Comparison of ENCODE assay signal across 8 cellular contexts in the genomic region with DNA sequence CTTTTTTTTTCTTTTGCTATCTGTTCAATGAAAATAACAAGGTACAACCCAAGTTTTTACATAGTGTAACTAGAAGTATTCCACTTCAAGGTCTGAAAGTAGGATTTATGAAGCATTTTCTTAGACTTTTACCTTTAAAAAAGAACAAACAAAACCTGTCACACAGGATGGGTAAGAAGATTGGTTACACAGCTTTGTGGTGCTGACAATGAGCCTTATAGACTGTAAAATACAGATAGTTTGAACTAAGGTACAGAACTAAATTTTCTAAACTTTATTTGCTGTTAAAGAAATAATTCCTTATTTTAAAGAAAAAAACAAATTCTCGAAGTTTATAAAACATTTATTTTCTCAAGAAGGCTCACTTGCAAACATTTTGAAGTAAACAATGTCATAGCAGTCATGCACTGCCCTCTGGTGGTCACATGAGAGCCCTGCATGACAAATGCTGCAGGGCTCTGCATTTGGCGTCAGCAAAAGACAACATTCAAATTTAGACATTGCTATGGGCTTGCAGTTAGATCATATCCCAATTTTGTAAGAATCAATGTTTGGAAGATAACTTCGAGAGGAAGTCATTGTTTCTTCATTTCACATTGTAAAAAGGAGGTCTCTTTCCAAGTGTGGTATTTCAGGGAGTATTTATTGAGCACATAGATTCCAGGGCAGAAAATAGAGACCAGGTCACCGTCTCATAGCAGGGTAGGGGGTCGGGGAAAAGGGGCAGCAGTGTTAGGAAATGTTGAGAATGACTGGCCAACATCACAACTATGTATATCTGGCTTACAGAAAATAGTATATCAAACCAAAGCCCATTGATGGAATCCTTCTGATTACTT.
A peak's percentile ranks its signal among the peaks of the same experiment; 100 is the strongest.
DNase-seq lines count a peak whose midpoint lies in the region; ATAC-seq, FAIRE-seq and TF ChIP-seq lines count a peak whose summit lies in the region.

No MANE protein-coding gene starts in this region.

- no peak overlapping the region for H3K4me3 Mint-ChIP-seq in T-cell

- DNase-seq in NK-92 treated with Interleukin-12 subunit alpha and Interleukin-12 subunit beta, amount 100 ng/mL, for 24 hours (lab: John Stamatoyannopoulos, UW): peak; percentile 26
- no peak for DNase-seq in NK-92 (lab: John Stamatoyannopoulos, UW; ENCODE audit: unreplicated experiment)
- peak; percentile 33 for DNase-seq in HuH-7 (ENCODE audit: low spot score)
- DNase-seq in T-cell: peak in 25 of 34 experiments; percentile 4 to 40 (median 24)
- peak; percentile 67 to 70 for DNase-seq in cardiac fibroblast (ENCODE audit: low read depth in 2 of 2)
- peak; percentile 35 for DNase-seq in HepG2 (ENCODE audit: low spot score)
- peak; percentile 66 for DNase-seq in stimulated activated CD8-positive, alpha-beta memory T cell treated with anti-CD3 and anti-CD28 coated beads, Interleukin-4, amount 100 ng/mL, for 48 hours

- intact Hi-C loops in HepG2 (cut with micrococcal nuclease; ENCODE audit: unreplicated experiment): loop anchor here (1.0 kb wide), 1 partner anchor 25 kb away; no protein-coding TSS in a partner anchor

- peaks cover 2 to 3% of the 10 kb centered on the region in 2 donors for H3K27me3 Mint-ChIP-seq in T-cell

- peaks cover 32% of the 10 kb centered on the region for H3K9me3 ChIP-seq in HepG2 (ENCODE audit: low read length)

- 0 out of 2 replicates have a peak, but pooled peaks have one; percentile 12 for TF ChIP-seq RAD21 in HepG2 (CRISPR knock-in tag; IDR thresholded peaks at IDR 0.05)

- 10% methylated on average over 5 of the region's 5 CpGs for WGBS in HepG2 (ENCODE audit: low lambda C conversion rate)

- no peaks in the 10 kb centered on the region for H3K36me3 ChIP-seq in HepG2 (replicated peaks in 1 of 2; ENCODE audit: control insufficient read depth in 1 of 2, insufficient read depth in 2 of 2, low read length in 2 of 2)

- no peak overlapping the region for H3K9ac ChIP-seq in HepG2 (ENCODE audit: insufficient read depth, low read depth, low read length)

- in situ Hi-C loops in HepG2 (cut with HindIII; ENCODE audit: extremely low pct_ligation_motif_present, low pct_unique_long_range_greater_than_20kb): no loop called here

- POLR2A ChIA-PET in T-cell (lab: Charles Lee) (interaction anchor here in 1 of 2 donors (0.6 kb wide), 1 partner anchor 1627 kb away, joined by 11 read pairs; no protein-coding TSS in a partner anchor), HepG2 (lab: Yijun Ruan, JAX) (no interaction called here)

- H3K79me2 ChIP-seq in HepG2 (ENCODE audit: insufficient read depth, low read length): no peaks in the 10 kb centered on the region

- CTCF ChIA-PET in T-cell (lab: Charles Lee) (interaction anchor here (0.5 to 1.2 kb wide), 2 partner anchors 23 to 30 kb away, joined by 4 to 5 read pairs; no protein-coding TSS in a partner anchor), HepG2 (lab: Yijun Ruan, JAX; ENCODE audit: low intra/inter-chr PET ratio, low total read pairs) (interaction anchor here (2.7 kb wide), 1 partner anchor 25 kb away, joined by 34 read pairs; no protein-coding TSS in a partner anchor)

- no peak overlapping the region for H3K4me3 ChIP-seq in cardiac fibroblast (replicated peaks in 1 of 2; ENCODE audit: low read depth in 2 of 2, low read length in 2 of 2)
- H3K4me3 ChIP-seq in HepG2 (replicated peaks in 1 of 3; ENCODE audit: insufficient read depth in 1 of 3, low read depth in 2 of 3, low read length in 3 of 3): no peak overlapping the region

- FAIRE-seq in HepG2 (lab: Jason Lieb, UNC): peak; percentile 43

- peaks cover 0 to 18% (median 17%) of the 10 kb centered on the region in 3 donors for H3K9me3 Mint-ChIP-seq in T-cell

- no peak overlapping the region for H3K4me2 ChIP-seq in HepG2 (ENCODE audit: low read depth, low read length)

- no peak overlapping the region for H2AFZ ChIP-seq in HepG2 (ENCODE audit: low read length)

- H3K4me1 ChIP-seq in HepG2 (ENCODE audit: insufficient read depth, low read length): no peaks in the 10 kb centered on the region

- ATAC-seq in GM21576 (IDR thresholded peaks at IDR 0.05; ENCODE audit: unreplicated experiment): peak; percentile 85
- no peak for ATAC-seq in T-cell (replicated peaks in 1 of 4)
- peak; percentile 62 for ATAC-seq in HepG2

- TF ChIP-seq CTCF in cardiac fibroblast (IDR thresholded peaks at IDR 0.05; ENCODE audit: low read depth, low read length) (peak; percentile 94), HepG2 (CRISPR knock-in tag; IDR thresholded peaks at IDR 0.05) (peak; percentile 68)

- no peaks in the 10 kb centered on the region for H3K27me3 ChIP-seq in HepG2 (ENCODE audit: control insufficient read depth in 1 of 2, insufficient read depth in 2 of 2, low read length in 2 of 2)

- no peak overlapping the region for H3K27ac ChIP-seq in HepG2 (ENCODE audit: extremely low read length, insufficient read depth, low read length)

- no peaks in the 10 kb centered on the region for H3K36me3 Mint-ChIP-seq in T-cell

- H3K4me1 Mint-ChIP-seq in T-cell: no peaks in the 10 kb centered on the region

- TF ChIP-seq EP300 in HepG2 (IDR thresholded peaks at IDR 0.05; ENCODE audit: low read depth in 2 of 2, low read length in 2 of 2) (no peak), HepG2 (CRISPR knock-in tag; IDR thresholded peaks at IDR 0.05; ENCODE audit: borderline replicate concordance) (no peak)

- BruUV-seq in HepG2 (replicated peaks; lab: Mats Ljungman, UMichigan): no TSS peak

- H3K27ac Mint-ChIP-seq in T-cell: no peak overlapping the region

- H4K20me1 ChIP-seq in HepG2 (ENCODE audit: insufficient read depth, low read length): no peaks in the 10 kb centered on the region

- TF ChIP-seq POLR2A in HepG2 (IDR thresholded peaks at IDR 0.05; ENCODE audit: insufficient read depth in 1 of 2, low read depth in 2 of 2, low read length in 2 of 2): no peak

TF ChIP-seq in HepG2, 621 proteins besides CTCF, POLR2A, EP300 and RAD21:
- TF ChIP-seq SMC3 (IDR thresholded peaks at IDR 0.05; ENCODE audit: low read length) (peak; percentile 70), DRAP1 (CRISPR knock-in tag; IDR thresholded peaks at IDR 0.05) (no peak), AKAP8 (CRISPR knock-in tag; IDR thresholded peaks at IDR 0.05) (no peak), ZSCAN30 (CRISPR knock-in tag; IDR thresholded peaks at IDR 0.05) (no peak), FOXK2 (IDR thresholded peaks at IDR 0.05) (no peak), HNRNPK (IDR thresholded peaks at IDR 0.05; ENCODE audit: low read depth, low read length, poor library complexity, severe bottlenecking) (no peak), SNAPC5 (CRISPR knock-in tag; IDR thresholded peaks at IDR 0.05; ENCODE audit: borderline replicate concordance) (no peak), STAG1 (CRISPR knock-in tag; IDR thresholded peaks at IDR 0.05) (peak; percentile 67), ZNF597 (CRISPR knock-in tag; IDR thresholded peaks at IDR 0.05) (no peak)
- TF ChIP-seq, protein P1, sequence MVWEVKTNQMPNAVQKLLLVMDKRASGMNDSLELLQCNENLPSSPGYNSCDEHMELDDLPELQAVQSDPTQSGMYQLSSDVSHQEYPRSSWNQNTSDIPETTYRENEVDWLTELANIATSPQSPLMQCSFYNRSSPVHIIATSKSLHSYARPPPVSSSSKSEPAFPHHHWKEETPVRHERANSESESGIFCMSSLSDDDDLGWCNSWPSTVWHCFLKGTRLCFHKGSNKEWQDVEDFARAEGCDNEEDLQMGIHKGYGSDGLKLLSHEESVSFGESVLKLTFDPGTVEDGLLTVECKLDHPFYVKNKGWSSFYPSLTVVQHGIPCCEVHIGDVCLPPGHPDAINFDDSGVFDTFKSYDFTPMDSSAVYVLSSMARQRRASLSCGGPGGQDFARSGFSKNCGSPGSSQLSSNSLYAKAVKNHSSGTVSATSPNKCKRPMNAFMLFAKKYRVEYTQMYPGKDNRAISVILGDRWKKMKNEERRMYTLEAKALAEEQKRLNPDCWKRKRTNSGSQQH (CRISPR knock-in tag; IDR thresholded peaks at IDR 0.05; ENCODE audit: low read depth): no peak
- TF ChIP-seq, protein P2, sequence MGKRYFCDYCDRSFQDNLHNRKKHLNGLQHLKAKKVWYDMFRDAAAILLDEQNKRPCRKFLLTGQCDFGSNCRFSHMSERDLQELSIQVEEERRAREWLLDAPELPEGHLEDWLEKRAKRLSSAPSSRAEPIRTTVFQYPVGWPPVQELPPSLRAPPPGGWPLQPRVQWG (CRISPR knock-in tag; IDR thresholded peaks at IDR 0.05; ENCODE audit: borderline replicate concordance, low read depth): no peak
- TF ChIP-seq, protein P3, sequence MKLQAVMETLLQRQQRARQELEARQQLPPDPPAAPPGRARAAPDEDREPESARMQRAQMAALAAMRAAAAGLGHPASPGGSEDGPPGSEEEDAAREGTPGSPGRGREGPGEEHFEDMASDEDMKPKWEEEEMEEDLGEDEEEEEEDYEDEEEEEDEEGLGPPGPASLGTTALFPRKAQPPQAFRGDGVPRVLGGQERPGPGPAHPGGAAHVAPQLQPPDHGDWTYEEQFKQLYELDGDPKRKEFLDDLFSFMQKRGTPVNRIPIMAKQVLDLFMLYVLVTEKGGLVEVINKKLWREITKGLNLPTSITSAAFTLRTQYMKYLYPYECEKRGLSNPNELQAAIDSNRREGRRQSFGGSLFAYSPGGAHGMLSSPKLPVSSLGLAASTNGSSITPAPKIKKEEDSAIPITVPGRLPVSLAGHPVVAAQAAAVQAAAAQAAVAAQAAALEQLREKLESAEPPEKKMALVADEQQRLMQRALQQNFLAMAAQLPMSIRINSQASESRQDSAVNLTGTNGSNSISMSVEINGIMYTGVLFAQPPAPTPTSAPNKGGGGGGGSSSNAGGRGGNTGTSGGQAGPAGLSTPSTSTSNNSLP (IDR thresholded peaks at IDR 0.05; ENCODE audit: low read depth, low read length): no peak

Comparison
In these comparisons a context has a peak if more than half of its experiments do, and no peak if none do; other contexts are left out.
1. ATAC-seq: peak in GM21576 (single experiment) and HepG2 (single experiment); none in T-cell (0 of 4).